8 cellular contexts compared by ENCODE assay signal in the genomic region with DNA sequence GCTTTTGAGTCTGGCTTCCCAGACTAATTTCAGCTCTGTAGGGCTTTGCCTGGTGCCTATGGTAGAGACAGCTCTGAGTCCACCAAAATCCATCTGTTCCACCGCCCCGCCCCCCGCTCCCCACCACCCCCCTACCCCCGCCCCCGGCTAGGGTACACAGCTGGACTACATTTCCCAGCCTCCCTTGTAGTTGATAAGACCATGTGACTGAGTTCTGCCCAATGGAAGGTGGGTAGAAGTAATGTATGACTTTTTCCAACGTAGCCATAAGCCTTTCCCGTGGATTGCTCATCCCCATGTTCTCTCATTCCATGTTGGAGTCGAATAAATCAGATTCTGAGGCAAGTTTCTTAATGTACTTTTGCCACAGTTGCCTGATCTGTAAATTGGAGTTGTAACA.
"Had no signal": no experiment of that assay in that cellular context is flagged by ENCODE, and none has a peak within 500 bp of the region (broad histone marks: within the 10 kb centered on the region; RNA-seq: fewer than 3 reads in every experiment).

No MANE protein-coding gene starts in this region.

- ATAC-seq: GM12878 had no signal

- H3K4me3 ChIP-seq: GM12878 had no signal

- DNase-seq: GDM1, GF-D8 had no signal

- FAIRE-seq: G401.6, GM12878, GM12891, GM12892, GM18507, GM19239 had no signal
